ENCODE assay signal across 25 cellular contexts in genomic region chr6:37551002-37551401, GRCh38.
"Had no signal": no experiment of that assay in that cellular context is flagged by ENCODE, and none has a peak within 500 bp of the region (broad histone marks: within the 10 kb centered on the region; RNA-seq: fewer than 3 reads in every experiment).

No MANE protein-coding gene starts in this region.

- H3K36me3 ChIP-seq: brain microvascular endothelial cell, cardiac muscle cell had no signal

- H3K27ac ChIP-seq: brain microvascular endothelial cell had no signal

- H3K27ac Mint-ChIP-seq: activated naive CD4-positive, alpha-beta T cell treated with anti-CD3 and anti-CD28 coated beads, Interleukin-2, amount 50 U/mL, for 72 hours; activated naive CD8-positive, alpha-beta T cell treated with anti-CD3 and anti-CD28 coated beads, Interleukin-2, amount 50 U/mL, for 24 hours; T-helper 1 cell treated with Interleukin-12 subunit alpha and Interleukin-12 subunit beta and Interleukin-4 antibody, amounts not matched to agents 30 μg/mL and 1 μg/mL, for 36 hours; WTC11 had no signal

- H3K9me3 Mint-ChIP-seq: activated naive CD4-positive, alpha-beta T cell treated with anti-CD3 and anti-CD28 coated beads, Interleukin-2, amount 50 U/mL, for 72 hours; activated naive CD8-positive, alpha-beta T cell treated with anti-CD3 and anti-CD28 coated beads, Interleukin-2, amount 50 U/mL, for 24 hours; activated T-cell treated with anti-CD3 and anti-CD28 coated beads, Interleukin-2, amount 50 U/mL, for 4 hours; T-helper 1 cell treated with Interleukin-12 subunit alpha and Interleukin-12 subunit beta and Interleukin-4 antibody, amounts not matched to agents 30 μg/mL and 1 μg/mL, for 36 hours; WTC11 had no signal

- H3K4me3 Mint-ChIP-seq: activated naive CD8-positive, alpha-beta T cell treated with anti-CD3 and anti-CD28 coated beads, Interleukin-2, amount 50 U/mL, for 24 hours; activated T-cell treated with anti-CD3 and anti-CD28 coated beads, Interleukin-2, amount 50 U/mL, for 4 hours; T-helper 1 cell treated with Interleukin-12 subunit alpha and Interleukin-12 subunit beta and Interleukin-4 antibody, amounts not matched to agents 30 μg/mL and 1 μg/mL, for 36 hours; WTC11 had no signal

- H3K36me3 Mint-ChIP-seq: activated naive CD4-positive, alpha-beta T cell treated with anti-CD3 and anti-CD28 coated beads, Interleukin-2, amount 50 U/mL, for 72 hours; WTC11 had no signal

- H3K4me3 ChIP-seq: cardiac muscle cell had no signal

- H3K27me3 ChIP-seq: brain microvascular endothelial cell, cardiac muscle cell had no signal

- ATAC-seq: activated naive CD4-positive, alpha-beta T cell treated with anti-CD3 and anti-CD28 coated beads, Interleukin-2, amount 50 U/mL, for 72 hours; activated naive CD8-positive, alpha-beta T cell treated with anti-CD3 and anti-CD28 coated beads, Interleukin-2, amount 50 U/mL, for 24 hours; activated T-cell treated with anti-CD3 and anti-CD28 coated beads, Interleukin-2, amount 50 U/mL, for 4 hours; WTC11 had no signal

- DNase-seq: activated CD4-positive, alpha-beta T cell treated with anti-CD3 and anti-CD28 coated beads for 48 hours; activated CD4-positive, alpha-beta T cell treated with anti-CD3 and anti-CD28 coated beads, Interleukin-2, amount 50 U/mL, for 4 hours; activated CD4-positive, CD25-positive, alpha-beta regulatory T cell treated with anti-CD3 and anti-CD28 coated beads, Interleukin-2, amount 50 U/mL, for 72 hours; activated CD8-positive, alpha-beta memory T cell treated with anti-CD3 and anti-CD28 coated beads for 24 hours; activated effector memory CD4-positive, alpha-beta T cell treated with anti-CD3 and anti-CD28 coated beads, Interleukin-2, amount 50 U/mL, for 16 hours; activated naive CD4-positive, alpha-beta T cell treated with Interleukin-2 at 50 U/mL for 16 hours; activated naive CD8-positive, alpha-beta T cell treated with anti-CD3 and anti-CD28 coated beads, Interleukin-2, amount 50 U/mL, for 24 hours; activated T-cell treated with anti-CD3 and anti-CD28 coated beads, Interleukin-2, amount 50 U/mL, for 4 hours; amniotic stem cell; brain microvascular endothelial cell; NCI-H1092; NCI-H1417; NCI-H1930; NCI-H2171; NCI-H2227 treated with DMSO at 0.1 percent for 48 hours; NCI-H446 treated with DMSO at 0.1 percent for 48 hours; NCI-H524 treated with DMSO at 0.1 percent for 48 hours; NCI-H748 treated with DMSO at 0.1 percent for 48 hours; OCI-M1; SHP77 treated with DMSO at 0.1 percent for 48 hours; T-helper 9 cell had no signal
